ENCODE assay signal across 1 cellular context in the genomic region with DNA sequence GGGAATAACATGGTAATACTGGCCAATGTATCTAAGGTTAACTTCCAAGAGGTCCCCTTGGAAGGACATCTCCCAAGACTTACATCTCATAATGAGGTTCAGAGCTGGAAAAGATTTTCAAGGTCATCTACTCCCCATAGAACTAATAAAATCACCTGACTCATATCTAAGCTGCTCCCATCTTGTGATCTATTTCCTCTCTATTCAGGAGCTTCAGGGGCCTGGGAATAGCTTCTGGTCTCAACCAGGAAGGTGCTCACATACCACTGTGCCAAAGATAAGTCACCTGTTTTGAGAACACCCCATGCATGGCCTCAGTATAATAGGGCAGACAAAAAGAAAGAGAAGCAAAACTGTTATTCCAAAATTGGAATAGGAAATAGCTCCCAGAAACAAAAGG.
TF ChIP-seq lines count a peak whose summit lies in the region.

No MANE protein-coding gene starts in this region.

TF ChIP-seq in endothelial cell of umbilical vein, 7 proteins besides CTCF, POLR2A, EP300 and RAD21:
- TF ChIP-seq MYC (IDR thresholded peaks at IDR 0.05; ENCODE audit: low read depth, low read length), result no peak
- no peak for TF ChIP-seq JUN (IDR thresholded peaks at IDR 0.05; ENCODE audit: borderline replicate concordance, insufficient read depth, insufficient read length, low read depth)
- TF ChIP-seq, protein P1, sequence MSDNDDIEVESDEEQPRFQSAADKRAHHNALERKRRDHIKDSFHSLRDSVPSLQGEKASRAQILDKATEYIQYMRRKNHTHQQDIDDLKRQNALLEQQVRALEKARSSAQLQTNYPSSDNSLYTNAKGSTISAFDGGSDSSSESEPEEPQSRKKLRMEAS (IDR thresholded peaks at IDR 0.05; ENCODE audit: insufficient read depth, insufficient read length), result no peak
- no peak for TF ChIP-seq EZH2 (IDR thresholded peaks at IDR 0.05; ENCODE audit: borderline replicate concordance, low read depth, low read length, severe bottlenecking)
- TF ChIP-seq POLR2AphosphoS5 (IDR thresholded peaks at IDR 0.05; ENCODE audit: insufficient read depth, low read depth, low read length), result no peak
- TF ChIP-seq FOS (IDR thresholded peaks at IDR 0.05; ENCODE audit: borderline replicate concordance, insufficient read depth, low read length), result no peak
- TF ChIP-seq GATA2 (IDR thresholded peaks at IDR 0.05; ENCODE audit: insufficient read depth, insufficient read length, low read depth, low read length), result no peak
